18 cellular contexts compared by ENCODE assay signal in the genomic region with DNA sequence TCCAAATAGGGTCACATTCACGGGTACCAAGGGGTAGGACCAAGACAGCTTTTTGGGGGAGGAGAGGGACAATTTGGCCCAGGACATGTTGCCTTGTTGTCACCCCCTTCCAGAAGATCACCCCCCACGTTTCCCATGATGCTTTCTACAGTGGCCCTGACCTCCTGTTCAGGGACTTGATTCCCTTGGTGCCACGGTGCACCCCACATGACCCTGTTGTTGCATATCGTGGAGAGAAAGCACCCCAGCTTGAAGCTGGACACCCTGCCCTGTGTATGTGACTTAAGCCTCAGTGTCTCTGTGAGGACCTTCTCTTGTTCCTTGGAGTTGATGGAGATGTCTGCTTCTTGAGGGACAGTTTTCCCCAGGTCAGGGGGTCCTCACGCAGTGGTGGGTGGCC. TPM values are rescaled to one million over a fixed set of nuclear protein-coding genes. Genes with fewer than 3 reads are reported as not detected.
A peak's percentile ranks its signal among the peaks of the same experiment; 100 is the strongest.
DNase-seq lines count a peak whose midpoint lies in the region; ATAC-seq and TF ChIP-seq lines count a peak whose summit lies in the region.
"Had no signal": no experiment of that assay in that cellular context is flagged by ENCODE, and none has a peak within 500 bp of the region (broad histone marks: within the 10 kb centered on the region; RNA-seq: fewer than 3 reads in every experiment).

No MANE protein-coding gene starts in this region.

- H2BK20ac ChIP-seq in IMR-90 (ENCODE audit: low read depth, low read length): no peak overlapping the region

- H4K8ac ChIP-seq in IMR-90 (ENCODE audit: low read depth in 2 of 2, low read length in 2 of 2): no peak overlapping the region

- H3K27me3 ChIP-seq in IMR-90 (ENCODE audit: control insufficient read depth, insufficient read depth, low read length) (no peaks in the 10 kb centered on the region), sigmoid colon (no peaks in the 10 kb centered on the region)
- H3K27me3 ChIP-seq: BE2C had no signal

- peak overlapping the region; percentile 46; the same call in 1 of the 2 replicates for H2AK5ac ChIP-seq in IMR-90 (ENCODE audit: low read depth, low read length)

- peaks cover 0 to 18% of the 10 kb centered on the region in 2 experiments; a peak in 2 of 4 replicates for H3K79me1 ChIP-seq in IMR-90 (ENCODE audit: low read depth in 1 of 2, low read length in 2 of 2)

- H3K4ac ChIP-seq in IMR-90 (ENCODE audit: low read depth, low read length): no peak overlapping the region

- H3K27ac ChIP-seq in IMR-90 (ENCODE audit: insufficient read depth, low read length) (no peak overlapping the region), sigmoid colon (no peak overlapping the region)
- H3K27ac ChIP-seq: GM23248 had no signal

- no peak overlapping the region for H3K9ac ChIP-seq in IMR-90 (ENCODE audit: low read depth, low read length)
- H3K9ac ChIP-seq: GM23248 had no signal

- no peak overlapping the region for H3K4me3 ChIP-seq in IMR-90 (ENCODE audit: insufficient read depth, low read depth, low read length)
- no peak overlapping the region for H3K4me3 ChIP-seq in sigmoid colon
- H3K4me3 ChIP-seq: GM23248 had no signal

- ATAC-seq in IMR-90 (ENCODE audit: low read depth): no peak

- no peak overlapping the region for H2BK120ac ChIP-seq in IMR-90 (ENCODE audit: low read depth, low read length)

- H4K91ac ChIP-seq in IMR-90 (ENCODE audit: insufficient read depth, low read depth, low read length): no peak overlapping the region

- in situ Hi-C loops in IMR-90 (cut with MboI; ENCODE audit: low sequenced_read_pairs): no loop called here

- no peak overlapping the region for H3K14ac ChIP-seq in IMR-90 (replicated peaks; ENCODE audit: low read depth, low read length)

- H4K20me1 ChIP-seq in IMR-90 (ENCODE audit: insufficient read depth, low read length): peaks cover 33% of the 10 kb centered on the region

- BruUV-seq in IMR-90 (replicated peaks; lab: Mats Ljungman, UMichigan): no TSS peak

- no peak overlapping the region for H2BK15ac ChIP-seq in IMR-90 (ENCODE audit: low read depth, low read length)

- peaks cover 18% of the 10 kb centered on the region for H3K36me3 ChIP-seq in IMR-90 (ENCODE audit: control insufficient read depth, insufficient read depth, low read length)
- H3K36me3 ChIP-seq in sigmoid colon: peaks cover 9 to 12% (median 10%) of the 10 kb centered on the region in 4 donors

- intact Hi-C loops in IMR-90 (cut with micrococcal nuclease): no loop called here
- intact Hi-C loops in sigmoid colon (cut with DNase I): loop anchor here (10.0 kb wide), 1 partner anchor 284 kb away; no protein-coding TSS in a partner anchor

- H3K56ac ChIP-seq in IMR-90 (ENCODE audit: extremely low read depth, insufficient read depth, low read length): no peak overlapping the region

- no peak for TF ChIP-seq EP300 in sigmoid colon (IDR thresholded peaks at IDR 0.05)

- H2AK9ac ChIP-seq in IMR-90 (replicated peaks; ENCODE audit: low read depth, low read length, poor library complexity): peak overlapping the region; percentile 61

- H3K9me3 ChIP-seq in IMR-90 (ENCODE audit: control insufficient read depth, insufficient read depth, low read length) (no peaks in the 10 kb centered on the region), sigmoid colon (no peaks in the 10 kb centered on the region)
- H3K9me3 ChIP-seq: BE2C had no signal

- TF ChIP-seq RAD21 in IMR-90 (IDR thresholded peaks at IDR 0.05; ENCODE audit: low read length): no peak

- no peak overlapping the region for H2BK5ac ChIP-seq in IMR-90 (ENCODE audit: low read depth, low read length, poor library complexity, severe bottlenecking)

- no peak overlapping the region for H2AFZ ChIP-seq in IMR-90 (replicated peaks; ENCODE audit: low read length, poor library complexity)
- H2AFZ ChIP-seq: GM23248 had no signal

- H4K5ac ChIP-seq in IMR-90 (ENCODE audit: low read depth, low read length): no peak overlapping the region

- H3K18ac ChIP-seq in IMR-90 (ENCODE audit: low read depth, low read length): no peak overlapping the region

- H3K4me1 ChIP-seq in IMR-90 (ENCODE audit: control insufficient read depth, insufficient read depth, low read length): peaks cover 3% of the 10 kb centered on the region; the same call in 1 of the 2 replicates
- H3K4me1 ChIP-seq in sigmoid colon: peaks cover 0 to 43% (median 34%) of the 10 kb centered on the region in 4 donors

- TF ChIP-seq CTCF in IMR-90 (conservative IDR thresholded peaks at IDR 0.05; ENCODE audit: low read depth, low read length) (no peak), sigmoid colon (IDR thresholded peaks at IDR 0.05) (no peak)

- DNase-seq in AG20443 (ENCODE audit: low spot score) (peak; percentile 5), IMR-90 (no peak), ecto neural progenitor cell (ENCODE audit: low spot score) (peak; percentile 38), sigmoid colon (peak; percentile 38), occipital lobe (lab: John Stamatoyannopoulos, UW) (no peak), anterior cingulate cortex (lab: John Stamatoyannopoulos, UW) (no peak)
- no peak for DNase-seq in stimulated activated CD4-positive, alpha-beta T cell treated with anti-CD3 and anti-CD28 coated beads, Interleukin-4, amount 100 ng/mL, for 4 hours
- DNase-seq: BE2C; C1 segment of cervical spinal cord; CD4-positive, CD25-positive, alpha-beta regulatory T cell; CD8-positive, alpha-beta memory T cell; COR-L47; DMS 273 treated with DMSO at 0.1 percent for 48 hours; DMS53; DND-41; EL; GM23248; HCEC 1CT had no signal

- no peaks in the 10 kb centered on the region for H3K9me1 ChIP-seq in IMR-90 (ENCODE audit: insufficient read depth, low read length)

- dilution Hi-C loops in IMR-90 (cut with HindIII; ENCODE audit: low sequenced_read_pairs, unreplicated experiment): no loop called here

- WGBS in IMR-90 (ENCODE audit: extremely low coverage in 2 of 2, insufficient read length in 1 of 2), 2 experiments: no CpG with 5 or more reads among the region's 5 CpGs
- 80 to 86% methylated on average over 5 of the region's 5 CpGs for WGBS in sigmoid colon, 2 donors

- no peak for TF ChIP-seq POLR2A in IMR-90 (IDR thresholded peaks at IDR 0.05; ENCODE audit: low read depth, low read length)
- TF ChIP-seq POLR2A in sigmoid colon (IDR thresholded peaks at IDR 0.05): no peak

- no peak overlapping the region for H3K4me2 ChIP-seq in IMR-90 (ENCODE audit: low read depth, low read length)

- no peak overlapping the region for H3K23ac ChIP-seq in IMR-90 (ENCODE audit: low read depth, low read length)

- CTCF ChIA-PET in IMR-90 (lab: Yijun Ruan, JAX): no interaction called here

- POLR2A ChIA-PET in IMR-90 (lab: Charles Lee; ENCODE audit: unreplicated experiment): no interaction called here

TF ChIP-seq in IMR-90, 13 proteins besides CTCF, POLR2A, EP300 and RAD21:
- TF ChIP-seq MAZ (IDR thresholded peaks at IDR 0.05; ENCODE audit: borderline replicate concordance, low read depth, low read length) (no peak), NFE2L2 (IDR thresholded peaks at IDR 0.05; ENCODE audit: low read depth, low read length) (no peak), CHD1 (IDR thresholded peaks at IDR 0.05; ENCODE audit: low read depth, low read length) (no peak), FOS (IDR thresholded peaks at IDR 0.05; ENCODE audit: low read depth, low read length) (no peak), MAFK (IDR thresholded peaks at IDR 0.05; ENCODE audit: low read depth, low read length) (no peak), BHLHE40 (IDR thresholded peaks at IDR 0.05; ENCODE audit: low read depth, low read length) (no peak), MXI1 (IDR thresholded peaks at IDR 0.05; ENCODE audit: borderline replicate concordance, low read depth, low read length) (no peak), USF2 (IDR thresholded peaks at IDR 0.05; ENCODE audit: low read depth, low read length) (no peak), RFX5 (IDR thresholded peaks at IDR 0.05; ENCODE audit: low read depth, low read length) (no peak)

RNA-seq across cellular contexts. Expression of gene IL34, which starts 12.6 kb away (rescaled TPM):
- total RNA-seq in IMR-90 (2012; rRNA removed) (1.1 and 1.3 TPM in 2 replicates), sigmoid colon (1 to 10 TPM in 3 of 4 donors, not detected in 1; 3.6 to 5.4 (median 4.6) TPM), occipital lobe (1.7 TPM)
- polyA plus RNA-seq in IMR-90 (2012; rRNA removed) (2.0 and 2.5 TPM in 2 replicates), sigmoid colon (1 to 10 TPM in 2 of 3 donors, not detected in 1; 1.8 to 5.5 TPM)
- polyA plus RNA-seq in IMR-90 (2012; cell fraction: cytosol; rRNA removed): 2.1 and 4.5 TPM in 2 replicates
- 2.3 and 2.9 TPM in 2 replicates for polyA plus RNA-seq in IMR-90 (2012; cell fraction: nucleus; rRNA removed; ENCODE audit: low replicate concordance)
- total RNA-seq: CD4-positive, CD25-positive, alpha-beta regulatory T cell; CD8-positive, alpha-beta memory T cell; GM23248 had no signal
- polyA plus RNA-seq: CD4-positive, CD25-positive, alpha-beta regulatory T cell; CD8-positive, alpha-beta memory T cell; GM23248 had no signal

RNA-seq across cellular contexts. Expression of gene MTSS2, which starts 26.9 kb away (rescaled TPM):
- total RNA-seq in IMR-90 (2012; rRNA removed) (8.9 and 9.1 TPM in 2 replicates), sigmoid colon (10 to 100 TPM; 36.4 to 100.0 (median 60.7) TPM), occipital lobe (35.4 TPM)
- polyA plus RNA-seq in IMR-90 (2012; rRNA removed) (86.2 and 108 TPM in 2 replicates), sigmoid colon (10 to 100 TPM in 2 of 3 donors, 1 to 10 TPM in 1; 5.4 to 28.2 (median 10.9) TPM)
- 69.9 and 88.4 TPM in 2 replicates for polyA plus RNA-seq in IMR-90 (2012; cell fraction: cytosol; rRNA removed)
- 148 and 251 TPM in 2 replicates for polyA plus RNA-seq in IMR-90 (2012; cell fraction: nucleus; rRNA removed; ENCODE audit: low replicate concordance)
- polyA plus RNA-seq: CD4-positive, CD25-positive, alpha-beta regulatory T cell; CD8-positive, alpha-beta memory T cell had no signal

Comparison
In these comparisons a context has a peak if more than half of its experiments do, and no peak if none do; other contexts are left out.
1. DNase-seq: peak in AG20443 (single experiment), ecto neural progenitor cell (single experiment) and sigmoid colon (single experiment); none in IMR-90 (single experiment), occipital lobe (single experiment), anterior cingulate cortex (0 of 58) and stimulated activated CD4-positive, alpha-beta T cell treated with anti-CD3 and anti-CD28 coated beads, Interleukin-4, amount 100 ng/mL, for 4 hours (0 of 2).